ENCODE assay signal across 9 cellular contexts in the genomic region with DNA sequence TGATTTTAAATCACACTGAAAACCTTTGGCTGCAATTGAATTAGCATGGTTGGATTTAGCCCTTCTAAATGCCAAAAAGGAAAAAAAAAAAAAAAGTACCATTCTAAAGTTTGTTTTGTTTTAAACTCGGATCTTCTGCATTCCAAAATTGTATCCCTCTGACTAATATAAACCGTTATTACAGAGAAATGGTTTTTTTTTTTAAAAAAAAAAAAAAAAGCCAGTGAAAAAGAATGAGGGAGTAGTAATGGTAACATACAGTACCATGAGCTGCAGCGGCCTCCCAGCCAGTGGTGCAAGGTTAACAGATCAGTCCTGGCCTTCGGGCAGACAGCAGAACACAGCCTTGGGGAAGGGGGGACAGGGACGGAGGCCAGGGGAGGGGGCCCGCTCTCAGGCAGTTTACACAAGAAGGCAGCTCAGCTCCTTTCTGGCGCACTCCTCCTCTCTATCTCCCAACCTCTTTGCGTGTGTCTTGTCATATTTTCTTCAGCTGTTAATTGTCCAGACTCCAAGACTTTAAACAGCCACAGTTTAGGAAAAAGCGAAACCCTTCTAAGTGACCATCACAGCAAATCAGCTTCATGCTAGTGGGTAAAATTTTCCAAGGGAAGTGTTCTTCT.
DNase-seq lines count a peak whose midpoint lies in the region; ATAC-seq, FAIRE-seq and TF ChIP-seq lines count a peak whose summit lies in the region.
"Had no signal": no experiment of that assay in that cellular context is flagged by ENCODE, and none has a peak within 500 bp of the region (broad histone marks: within the 10 kb centered on the region; RNA-seq: fewer than 3 reads in every experiment).

No MANE protein-coding gene starts in this region.

- ATAC-seq in GM21737 (IDR thresholded peaks at IDR 0.05; ENCODE audit: unreplicated experiment) (no peak), GM19463 (IDR thresholded peaks at IDR 0.05; ENCODE audit: unreplicated experiment) (no peak)
- ATAC-seq in natural killer cell treated with Interleukin-12 subunit alpha and Interleukin-12 subunit beta and Interleukin-15 and Interleukin-18, amount 100 ng/mL, for 72 hours: no peak

- H3K9ac ChIP-seq in iPS-20b (ENCODE audit: low read depth, low read length): peak overlapping the region; percentile 52; the same call in 1 of the 2 replicates
- H3K9ac ChIP-seq in skeletal muscle tissue (ENCODE audit: low read depth in 1 of 3, low read length in 3 of 3): peak overlapping the region; percentile 62 to 73 (median 68)

- peak overlapping the region; percentile 33 to 54 (median 39) for H3K4me3 ChIP-seq in breast epithelium
- peak overlapping the region; percentile 47 for H3K4me3 ChIP-seq in iPS-20b (ENCODE audit: low read length)
- peak overlapping the region; percentile 45 to 56 (median 51) for H3K4me3 ChIP-seq in skeletal muscle tissue (ENCODE audit: low read length in 3 of 3)

- TF ChIP-seq POLR2A in H54 (IDR thresholded peaks at IDR 0.05; ENCODE audit: low read depth, low read length): peak; percentile 7; the same call in 1 of the 2 replicates
- TF ChIP-seq POLR2A in breast epithelium (IDR thresholded peaks at IDR 0.05): no peak

- H3K27me3 ChIP-seq in breast epithelium: no peaks in the 10 kb centered on the region
- H3K27me3 ChIP-seq in iPS-20b (ENCODE audit: insufficient read depth, low read length): no peaks in the 10 kb centered on the region
- no peaks in the 10 kb centered on the region for H3K27me3 ChIP-seq in skeletal muscle tissue (ENCODE audit: control insufficient read depth in 3 of 3, insufficient read depth in 3 of 3, low read length in 3 of 3)

- H3K4me1 ChIP-seq in breast epithelium: no peaks in the 10 kb centered on the region
- peaks cover 31% of the 10 kb centered on the region; the same call in 1 of the 2 replicates for H3K4me1 ChIP-seq in iPS-20b (ENCODE audit: insufficient read depth, low read length)
- H3K4me1 ChIP-seq in skeletal muscle tissue (ENCODE audit: control insufficient read depth in 3 of 3, insufficient read depth in 3 of 3, low read length in 3 of 3): peaks cover 0 to 4% (median 0%) of the 10 kb centered on the region in 3 donors

- no peaks in the 10 kb centered on the region for H3K36me3 ChIP-seq in breast epithelium
- H3K36me3 ChIP-seq in iPS-20b (ENCODE audit: insufficient read depth, low read depth, low read length): no peaks in the 10 kb centered on the region
- no peaks in the 10 kb centered on the region for H3K36me3 ChIP-seq in skeletal muscle tissue (ENCODE audit: control insufficient read depth in 3 of 3, insufficient read depth in 3 of 3, low read length in 3 of 3)

- H3K9me3 Mint-ChIP-seq in natural killer cell treated with Interleukin-12 subunit alpha and Interleukin-12 subunit beta and Interleukin-15 and Interleukin-18, amount 100 ng/mL, for 72 hours: no peaks in the 10 kb centered on the region
- H3K9me3 Mint-ChIP-seq: activated T-helper 1 cell treated with anti-CD3 and anti-CD28 coated beads, Interleukin-12 subunit alpha, Interleukin-12 subunit beta, Interleukin-2, Interleukin-4 antibody, amounts not matched to agents 30 ng/mL and 10 ng/mL and 1 ng/mL, durations not matched to agents 14 hours and 24 hours and 36 hours had no signal

- DNase-seq in H54 (ENCODE audit: insufficient read length, low spot score) (no peak), breast epithelium (ENCODE audit: low spot score in 2 of 2) (no peak)
- DNase-seq in activated CD4-positive, alpha-beta T cell treated with anti-CD3 and anti-CD28 coated beads for 48 hours: no peak
- no peak for DNase-seq in natural killer cell treated with Interleukin-12 subunit alpha and Interleukin-12 subunit beta and Interleukin-15 and Interleukin-18, amount 100 ng/mL, for 72 hours (ENCODE audit: low spot score)

- H3K4me3 Mint-ChIP-seq in natural killer cell treated with Interleukin-12 subunit alpha and Interleukin-12 subunit beta and Interleukin-15 and Interleukin-18, amount 100 ng/mL, for 72 hours: no peak overlapping the region
- H3K4me3 Mint-ChIP-seq: activated T-helper 1 cell treated with anti-CD3 and anti-CD28 coated beads, Interleukin-12 subunit alpha, Interleukin-12 subunit beta, Interleukin-2, Interleukin-4 antibody, amounts not matched to agents 30 ng/mL and 10 ng/mL and 1 ng/mL, durations not matched to agents 14 hours and 24 hours and 36 hours had no signal

- intact Hi-C loops in breast epithelium (cut with DNase I; ENCODE audit: low total_unique reads): no loop called here

- H3K9me3 ChIP-seq in breast epithelium (no peaks in the 10 kb centered on the region), iPS-20b (ENCODE audit: insufficient read depth, low read depth, low read length) (no peaks in the 10 kb centered on the region), skeletal muscle tissue (ENCODE audit: control insufficient read depth in 3 of 3, low read length in 3 of 3) (no peaks in the 10 kb centered on the region)

- H3K36me3 Mint-ChIP-seq in natural killer cell treated with Interleukin-12 subunit alpha and Interleukin-12 subunit beta and Interleukin-15 and Interleukin-18, amount 100 ng/mL, for 72 hours: no peaks in the 10 kb centered on the region

- H3K27ac Mint-ChIP-seq in natural killer cell treated with Interleukin-12 subunit alpha and Interleukin-12 subunit beta and Interleukin-15 and Interleukin-18, amount 100 ng/mL, for 72 hours: no peak overlapping the region
- H3K27ac Mint-ChIP-seq: activated T-helper 1 cell treated with anti-CD3 and anti-CD28 coated beads, Interleukin-12 subunit alpha, Interleukin-12 subunit beta, Interleukin-2, Interleukin-4 antibody, amounts not matched to agents 30 ng/mL and 10 ng/mL and 1 ng/mL, durations not matched to agents 14 hours and 24 hours and 36 hours had no signal

- peaks cover 7 to 10% of the 10 kb centered on the region in 2 donors for H3K4me1 Mint-ChIP-seq in natural killer cell treated with Interleukin-12 subunit alpha and Interleukin-12 subunit beta and Interleukin-15 and Interleukin-18, amount 100 ng/mL, for 72 hours (ENCODE audit: low read depth in 2 of 2)

- TF ChIP-seq CTCF in breast epithelium (IDR thresholded peaks at IDR 0.05): no peak

- peak overlapping the region; percentile 66 to 85 for H3K27ac ChIP-seq in breast epithelium
- no peak overlapping the region for H3K27ac ChIP-seq in iPS-20b (ENCODE audit: low read length)
- peak overlapping the region; percentile 77 for H3K27ac ChIP-seq in skeletal muscle tissue (ENCODE audit: low read depth, low read length)

- peak; percentile 11 for FAIRE-seq in H54 (lab: Jason Lieb, UNC)

- no peaks in the 10 kb centered on the region for H3K27me3 Mint-ChIP-seq in natural killer cell treated with Interleukin-12 subunit alpha and Interleukin-12 subunit beta and Interleukin-15 and Interleukin-18, amount 100 ng/mL, for 72 hours
